In genomic region chr7:47370461-47371042, GRCh38 we compare ENCODE assay signal across 1 cellular context.
A peak's percentile ranks its signal among the peaks of the same experiment; 100 is the strongest.
TF ChIP-seq lines count a peak whose summit lies in the region.

No MANE protein-coding gene starts in this region.

TF ChIP-seq in HEK293, 187 proteins besides CTCF, POLR2A, EP300 and RAD21 (continued from another document):
- TF ChIP-seq, protein P1, sequence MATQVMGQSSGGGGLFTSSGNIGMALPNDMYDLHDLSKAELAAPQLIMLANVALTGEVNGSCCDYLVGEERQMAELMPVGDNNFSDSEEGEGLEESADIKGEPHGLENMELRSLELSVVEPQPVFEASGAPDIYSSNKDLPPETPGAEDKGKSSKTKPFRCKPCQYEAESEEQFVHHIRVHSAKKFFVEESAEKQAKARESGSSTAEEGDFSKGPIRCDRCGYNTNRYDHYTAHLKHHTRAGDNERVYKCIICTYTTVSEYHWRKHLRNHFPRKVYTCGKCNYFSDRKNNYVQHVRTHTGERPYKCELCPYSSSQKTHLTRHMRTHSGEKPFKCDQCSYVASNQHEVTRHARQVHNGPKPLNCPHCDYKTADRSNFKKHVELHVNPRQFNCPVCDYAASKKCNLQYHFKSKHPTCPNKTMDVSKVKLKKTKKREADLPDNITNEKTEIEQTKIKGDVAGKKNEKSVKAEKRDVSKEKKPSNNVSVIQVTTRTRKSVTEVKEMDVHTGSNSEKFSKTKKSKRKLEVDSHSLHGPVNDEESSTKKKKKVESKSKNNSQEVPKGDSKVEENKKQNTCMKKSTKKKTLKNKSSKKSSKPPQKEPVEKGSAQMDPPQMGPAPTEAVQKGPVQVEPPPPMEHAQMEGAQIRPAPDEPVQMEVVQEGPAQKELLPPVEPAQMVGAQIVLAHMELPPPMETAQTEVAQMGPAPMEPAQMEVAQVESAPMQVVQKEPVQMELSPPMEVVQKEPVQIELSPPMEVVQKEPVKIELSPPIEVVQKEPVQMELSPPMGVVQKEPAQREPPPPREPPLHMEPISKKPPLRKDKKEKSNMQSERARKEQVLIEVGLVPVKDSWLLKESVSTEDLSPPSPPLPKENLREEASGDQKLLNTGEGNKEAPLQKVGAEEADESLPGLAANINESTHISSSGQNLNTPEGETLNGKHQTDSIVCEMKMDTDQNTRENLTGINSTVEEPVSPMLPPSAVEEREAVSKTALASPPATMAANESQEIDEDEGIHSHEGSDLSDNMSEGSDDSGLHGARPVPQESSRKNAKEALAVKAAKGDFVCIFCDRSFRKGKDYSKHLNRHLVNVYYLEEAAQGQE (tag by site-specific recombination; IDR thresholded peaks at IDR 0.05) = peak; percentile 77
- TF ChIP-seq ZNF561 (tag by site-specific recombination; IDR thresholded peaks at IDR 0.05; ENCODE audit: borderline replicate concordance) (no peak), ZFHX2 (tag by site-specific recombination; conservative IDR thresholded peaks at IDR 0.05) (peak; percentile 67)
